ENCODE assay signal across 12 cellular contexts in the genomic region with DNA sequence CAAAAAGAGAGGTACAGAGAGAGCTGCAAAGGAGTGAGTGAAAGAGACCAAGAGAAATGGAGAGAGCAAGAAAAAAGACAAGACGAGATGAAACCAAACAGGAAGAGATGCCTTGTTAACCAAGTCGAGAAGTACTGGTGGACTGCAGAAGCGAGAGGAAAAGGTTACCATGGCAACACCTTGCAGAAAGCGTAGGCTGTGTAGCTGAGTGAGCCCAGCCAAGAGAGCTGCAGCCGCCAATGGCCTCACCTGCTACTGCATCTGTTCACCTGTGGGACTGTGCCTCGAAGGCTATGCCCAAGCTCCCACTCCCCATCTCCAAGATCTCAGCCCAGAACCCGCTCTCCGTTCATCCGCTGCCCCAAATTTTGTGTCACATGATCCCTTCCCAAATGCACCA.
DNase-seq lines count a peak whose midpoint lies in the region; ATAC-seq and TF ChIP-seq lines count a peak whose summit lies in the region.
"Had no signal": no experiment of that assay in that cellular context is flagged by ENCODE, and none has a peak within 500 bp of the region (broad histone marks: within the 10 kb centered on the region; RNA-seq: fewer than 3 reads in every experiment).

No MANE protein-coding gene starts in this region.

- DNase-seq in activated CD4-positive, CD25-positive, alpha-beta regulatory T cell (lab: John Stamatoyannopoulos, UW), result no peak
- DNase-seq in GM23338 (ENCODE audit: low spot score), result peak; percentile 66
- DNase-seq in T-helper 2 cell treated with Interferon-gamma antibody and Interleukin-4, amounts not matched to agents 5 μg/mL and 100 μg/mL, for 36 hours (ENCODE audit: low spot score), result peak; percentile 17
- peak in 6 of 10 donors; percentile 46 to 88 (median 70) for DNase-seq in posterior cingulate gyrus
- DNase-seq in WERI-Rb-1, result no peak
- DNase-seq in esophagus squamous epithelium (lab: John Stamatoyannopoulos, UW), result no peak
- DNase-seq in left colon, result no peak
- DNase-seq: foreskin keratinocyte; stimulated activated naive B cell treated with anti-CD40 and anti-IgM and Interleukin-4, amounts not matched to agents 10 μg/mL and 1 μg/mL and 100 μg/mL, for 72 hours had no signal

- no peak overlapping the region for H3K27ac Mint-ChIP-seq in GM23338
- H3K27ac Mint-ChIP-seq in T-helper 2 cell treated with Interferon-gamma antibody and Interleukin-4, amounts not matched to agents 5 μg/mL and 100 μg/mL, for 36 hours, result no peak overlapping the region
- H3K27ac Mint-ChIP-seq: memory B cell; stimulated activated naive B cell treated with anti-CD40 and anti-IgM and Interleukin-4, amounts not matched to agents 10 μg/mL and 1 μg/mL and 100 μg/mL, for 72 hours had no signal

- H3K36me3 ChIP-seq in GM23338 (ENCODE audit: insufficient read depth) (no peaks in the 10 kb centered on the region), WERI-Rb-1 (peaks cover 8% of the 10 kb centered on the region), esophagus squamous epithelium (no peaks in the 10 kb centered on the region)

- H3K9me3 ChIP-seq in WERI-Rb-1 (ENCODE audit: severe bottlenecking) (no peaks in the 10 kb centered on the region), esophagus squamous epithelium (no peaks in the 10 kb centered on the region)

- peaks cover 1% of the 10 kb centered on the region for H3K27me3 Mint-ChIP-seq in GM23338 (ENCODE audit: insufficient read depth, low read depth, poor library complexity)
- H3K27me3 Mint-ChIP-seq in T-helper 2 cell treated with Interferon-gamma antibody and Interleukin-4, amounts not matched to agents 5 μg/mL and 100 μg/mL, for 36 hours (ENCODE audit: low read depth), result no peaks in the 10 kb centered on the region
- H3K27me3 Mint-ChIP-seq: memory B cell; stimulated activated naive B cell treated with anti-CD40 and anti-IgM and Interleukin-4, amounts not matched to agents 10 μg/mL and 1 μg/mL and 100 μg/mL, for 72 hours had no signal

- intact Hi-C loops in posterior cingulate gyrus (cut with DNase I), result no loop called here
- intact Hi-C loops in esophagus squamous epithelium (cut with DNase I), result no loop called here
- intact Hi-C loops in left colon (cut with DNase I, micrococcal nuclease), result no loop called here

- H3K4me2 ChIP-seq in GM23338, result no peak overlapping the region

- no peak overlapping the region for H3K4me3 Mint-ChIP-seq in GM23338
- no peak overlapping the region for H3K4me3 Mint-ChIP-seq in T-helper 2 cell treated with Interferon-gamma antibody and Interleukin-4, amounts not matched to agents 5 μg/mL and 100 μg/mL, for 36 hours
- H3K4me3 Mint-ChIP-seq: memory B cell; stimulated activated naive B cell treated with anti-CD40 and anti-IgM and Interleukin-4, amounts not matched to agents 10 μg/mL and 1 μg/mL and 100 μg/mL, for 72 hours had no signal

- H3K4me1 Mint-ChIP-seq in GM23338, result no peaks in the 10 kb centered on the region
- H3K4me1 Mint-ChIP-seq in T-helper 2 cell treated with Interferon-gamma antibody and Interleukin-4, amounts not matched to agents 5 μg/mL and 100 μg/mL, for 36 hours (ENCODE audit: low read depth), result peaks cover 14% of the 10 kb centered on the region

- H3K4me3 ChIP-seq in GM23338, result no peak overlapping the region
- no peak overlapping the region for H3K4me3 ChIP-seq in WERI-Rb-1 (ENCODE audit: low read depth, low read length)
- no peak overlapping the region for H3K4me3 ChIP-seq in esophagus squamous epithelium
- H3K4me3 ChIP-seq: skin epidermis had no signal

- TF ChIP-seq CTCF in GM23338 (conservative IDR thresholded peaks at IDR 0.05; ENCODE audit: low read depth in 2 of 2) (no peak), WERI-Rb-1 (IDR thresholded peaks at IDR 0.05; ENCODE audit: low read depth, low read length) (no peak), esophagus squamous epithelium (IDR thresholded peaks at IDR 0.05) (no peak)

- no peak overlapping the region for H2AFZ ChIP-seq in GM23338

- WGBS in esophagus squamous epithelium, 2 donors, result 75 to 90% methylated on average over 6 to 9 of the region's 9 CpGs

- no peaks in the 10 kb centered on the region for H3K36me3 Mint-ChIP-seq in GM23338 (ENCODE audit: low read depth)
- no peaks in the 10 kb centered on the region for H3K36me3 Mint-ChIP-seq in T-helper 2 cell treated with Interferon-gamma antibody and Interleukin-4, amounts not matched to agents 5 μg/mL and 100 μg/mL, for 36 hours (ENCODE audit: low read depth)

- no peaks in the 10 kb centered on the region for H3K9me2 ChIP-seq in GM23338 (ENCODE audit: insufficient read depth)

- ATAC-seq in activated CD4-positive, CD25-positive, alpha-beta regulatory T cell treated with anti-CD3 and anti-CD28 coated beads, Interleukin-2, amount 50 U/mL, for 24 hours, result peak; percentile 25 to 48
- ATAC-seq in GM23338 (peak; percentile 75), left colon (no peak)
- ATAC-seq: foreskin keratinocyte; stimulated activated naive B cell treated with anti-CD40 and anti-IgM and Interleukin-4, amounts not matched to agents 10 μg/mL and 1 μg/mL and 100 μg/mL, for 72 hours had no signal

- no peaks in the 10 kb centered on the region for H3K79me2 ChIP-seq in GM23338 (replicated peaks; ENCODE audit: insufficient read depth)

- no peaks in the 10 kb centered on the region for H4K20me1 ChIP-seq in GM23338 (replicated peaks; ENCODE audit: insufficient read depth)

- TF ChIP-seq POLR2A in esophagus squamous epithelium (IDR thresholded peaks at IDR 0.05), result no peak

- H3K9me3 Mint-ChIP-seq in GM23338, result no peaks in the 10 kb centered on the region
- H3K9me3 Mint-ChIP-seq in T-helper 2 cell treated with Interferon-gamma antibody and Interleukin-4, amounts not matched to agents 5 μg/mL and 100 μg/mL, for 36 hours, result no peaks in the 10 kb centered on the region
- H3K9me3 Mint-ChIP-seq: memory B cell had no signal

- H3K27ac ChIP-seq in GM23338 (ENCODE audit: low read depth), result no peak overlapping the region
- H3K27ac ChIP-seq in WERI-Rb-1, result no peak overlapping the region; the same call in 1 of the 2 replicates
- H3K27ac ChIP-seq in esophagus squamous epithelium, result no peak overlapping the region
- H3K27ac ChIP-seq: foreskin keratinocyte, skin epidermis had no signal

- no peaks in the 10 kb centered on the region for H3F3A ChIP-seq in GM23338 (replicated peaks; ENCODE audit: low read depth)

- H3K4me1 ChIP-seq in GM23338 (ENCODE audit: insufficient read depth) (no peaks in the 10 kb centered on the region), esophagus squamous epithelium (no peaks in the 10 kb centered on the region)
- H3K4me1 ChIP-seq: foreskin keratinocyte had no signal

- H3K27me3 ChIP-seq in GM23338 (ENCODE audit: insufficient read depth) (no peaks in the 10 kb centered on the region), WERI-Rb-1 (ENCODE audit: insufficient read depth, low read depth, severe bottlenecking) (no peaks in the 10 kb centered on the region), esophagus squamous epithelium (no peaks in the 10 kb centered on the region)
- H3K27me3 ChIP-seq: foreskin keratinocyte had no signal

TF ChIP-seq in GM23338, 12 proteins besides CTCF, POLR2A, EP300 and RAD21 (continues in another document):
- TF ChIP-seq EZH2 (IDR thresholded peaks at IDR 0.05; ENCODE audit: low read depth, unreplicated experiment) (no peak), CREB1 (CRISPR knock-in tag; IDR thresholded peaks at IDR 0.05; ENCODE audit: low read depth) (no peak), STAT1 (IDR thresholded peaks at IDR 0.05; ENCODE audit: unreplicated experiment) (no peak)

Comparison
In these comparisons a context has a peak if more than half of its experiments do, and no peak if none do; other contexts are left out.
1. DNase-seq: peak in GM23338 (single experiment), T-helper 2 cell treated with Interferon-gamma antibody and Interleukin-4, amounts not matched to agents 5 μg/mL and 100 μg/mL, for 36 hours (single experiment) and posterior cingulate gyrus (6 of 10); none in activated CD4-positive, CD25-positive, alpha-beta regulatory T cell (0 of 4), WERI-Rb-1 (single experiment), esophagus squamous epithelium (single experiment) and left colon (0 of 2).